In genomic region chr5:137612576-137612975, GRCh38 we compare ENCODE assay signal across 9 cellular contexts.
"Had no signal": no experiment of that assay in that cellular context is flagged by ENCODE, and none has a peak within 500 bp of the region (broad histone marks: within the 10 kb centered on the region; RNA-seq: fewer than 3 reads in every experiment).

No MANE protein-coding gene starts in this region.

- H3K4me3 ChIP-seq: GM23248, HAP-1 had no signal

- DNase-seq: GM23248, GOT3, H7, HFFc6, KBM-7 had no signal

- H3K9me3 ChIP-seq: HAP-1 had no signal

- H3K27ac ChIP-seq: GM23248, HL-60 had no signal

- H3K4me1 ChIP-seq: HAP-1 had no signal

- ATAC-seq: HCT116, HepG2 had no signal

- H3K36me3 ChIP-seq: HAP-1 had no signal

- H3K9ac ChIP-seq: GM23248 had no signal
